22 cellular contexts compared by ENCODE assay signal in the genomic region with DNA sequence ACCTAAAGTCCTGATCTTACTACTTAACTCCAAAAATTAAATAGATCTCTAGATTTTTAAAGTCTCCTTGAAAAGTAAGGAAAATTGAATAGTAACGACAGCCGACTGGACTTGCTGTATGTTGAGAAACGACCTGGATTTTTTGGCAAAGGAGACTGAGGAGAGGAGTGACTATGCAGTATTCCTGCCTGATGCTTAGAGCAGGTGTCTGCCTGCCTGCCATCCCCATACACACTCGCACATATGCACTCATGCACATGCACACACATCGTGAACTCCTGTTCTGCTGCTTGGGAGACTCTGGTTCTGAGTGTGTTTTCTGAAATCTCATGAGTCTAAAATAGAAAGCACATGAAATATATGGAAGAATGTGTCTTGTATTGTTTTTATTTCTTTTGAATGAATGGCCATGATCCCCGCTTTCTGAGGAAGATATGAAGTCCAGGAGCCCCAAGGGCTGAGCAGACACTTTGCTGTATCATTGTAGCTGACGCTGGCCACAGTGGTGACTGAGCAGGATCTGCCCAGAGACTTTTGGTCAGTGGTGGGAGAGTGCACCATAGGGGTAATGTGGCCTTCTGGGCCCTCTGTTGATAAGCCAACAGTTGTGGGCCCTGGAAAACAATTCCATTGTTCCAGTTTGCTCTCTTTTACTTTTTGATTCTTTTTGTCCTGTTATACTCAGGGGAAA. TPM values are rescaled to one million over a fixed set of nuclear protein-coding genes. Genes with fewer than 3 reads are reported as not detected.
A peak's percentile ranks its signal among the peaks of the same experiment; 100 is the strongest.
DNase-seq lines count a peak whose midpoint lies in the region; ATAC-seq and TF ChIP-seq lines count a peak whose summit lies in the region.
"Had no signal": no experiment of that assay in that cellular context is flagged by ENCODE, and none has a peak within 500 bp of the region (broad histone marks: within the 10 kb centered on the region; RNA-seq: fewer than 3 reads in every experiment).

No MANE protein-coding gene starts in this region.

- H3K9me3 Mint-ChIP-seq in T-helper 1 cell treated with Interleukin-12 subunit alpha and Interleukin-12 subunit beta and Interleukin-4 antibody, amounts not matched to agents 30 μg/mL and 1 μg/mL, for 36 hours, result no peaks in the 10 kb centered on the region
- no peaks in the 10 kb centered on the region for H3K9me3 Mint-ChIP-seq in GM23338
- H3K9me3 Mint-ChIP-seq in central memory CD8-positive, alpha-beta T cell, result no peaks in the 10 kb centered on the region

- H3K36me3 ChIP-seq in GM23338 (ENCODE audit: insufficient read depth) (peaks cover 14% of the 10 kb centered on the region; the same call in 1 of the 2 replicates), psoas muscle (ENCODE audit: insufficient read depth in 1 of 2, low read depth in 1 of 2) (peaks cover 9 to 71% of the 10 kb centered on the region in 2 donors), PC-3 (ENCODE audit: low read depth, low read length) (peaks cover 13% of the 10 kb centered on the region; the same call in 1 of the 2 replicates), GM23248 (ENCODE audit: low read depth) (peaks cover 28% of the 10 kb centered on the region)

- H3K27ac Mint-ChIP-seq in T-helper 1 cell treated with Interleukin-12 subunit alpha and Interleukin-12 subunit beta and Interleukin-4 antibody, amounts not matched to agents 30 μg/mL and 1 μg/mL, for 36 hours, result peak overlapping the region; percentile 1
- peak overlapping the region; percentile 34 for H3K27ac Mint-ChIP-seq in GM23338
- H3K27ac Mint-ChIP-seq in central memory CD8-positive, alpha-beta T cell (ENCODE audit: low read depth), result peak overlapping the region; percentile 63

- POLR2A ChIA-PET in PC-3 (lab: Charles Lee; ENCODE audit: unreplicated experiment), result no interaction called here

- in situ Hi-C loops in GM23248 (cut with MboI), result no loop called here

- H3K27ac ChIP-seq in GM23338 (ENCODE audit: low read depth) (no peak overlapping the region), psoas muscle (peak overlapping the region; percentile 92), PC-3 (ENCODE audit: low read length) (no peak overlapping the region), GM23248 (no peak overlapping the region)
- H3K27ac ChIP-seq: 22Rv1, BLaER1 had no signal

- H3K27me3 ChIP-seq in GM23338 (ENCODE audit: insufficient read depth), result no peaks in the 10 kb centered on the region
- no peaks in the 10 kb centered on the region for H3K27me3 ChIP-seq in psoas muscle (ENCODE audit: insufficient read depth in 3 of 3, low read length in 2 of 3)
- no peaks in the 10 kb centered on the region for H3K27me3 ChIP-seq in PC-3 (ENCODE audit: low read length)
- no peaks in the 10 kb centered on the region for H3K27me3 ChIP-seq in GM23248 (replicated peaks; ENCODE audit: insufficient read depth)
- H3K27me3 ChIP-seq: BLaER1 had no signal

- H3K4me2 ChIP-seq in GM23338 (no peak overlapping the region), PC-3 (ENCODE audit: low read length) (no peak overlapping the region), GM23248 (ENCODE audit: unreplicated experiment) (no peak overlapping the region)
- H3K4me2 ChIP-seq: BLaER1 had no signal

- TF ChIP-seq CTCF in GM23338 (conservative IDR thresholded peaks at IDR 0.05; ENCODE audit: low read depth in 2 of 2) (no peak), psoas muscle (IDR thresholded peaks at IDR 0.05) (no peak), PC-3 (conservative IDR thresholded peaks at IDR 0.05; ENCODE audit: low read depth, low read length) (no peak)

- peaks cover 34% of the 10 kb centered on the region for H3K4me1 Mint-ChIP-seq in T-helper 1 cell treated with Interleukin-12 subunit alpha and Interleukin-12 subunit beta and Interleukin-4 antibody, amounts not matched to agents 30 μg/mL and 1 μg/mL, for 36 hours (ENCODE audit: low read depth)
- peaks cover 19% of the 10 kb centered on the region for H3K4me1 Mint-ChIP-seq in GM23338
- peaks cover 44% of the 10 kb centered on the region for H3K4me1 Mint-ChIP-seq in central memory CD8-positive, alpha-beta T cell

- H3K27me3 Mint-ChIP-seq in T-helper 1 cell treated with Interleukin-12 subunit alpha and Interleukin-12 subunit beta and Interleukin-4 antibody, amounts not matched to agents 30 μg/mL and 1 μg/mL, for 36 hours (ENCODE audit: low read depth), result no peaks in the 10 kb centered on the region
- H3K27me3 Mint-ChIP-seq in GM23338 (ENCODE audit: insufficient read depth, low read depth, poor library complexity), result no peaks in the 10 kb centered on the region
- H3K27me3 Mint-ChIP-seq in central memory CD8-positive, alpha-beta T cell, result no peaks in the 10 kb centered on the region

- DNase-seq in T-helper 1 cell (no peak), GM23338 (ENCODE audit: low spot score) (no peak), psoas muscle (no peak), PC-3 (no peak), GM23248 (no peak), DMS153 (lab: John Stamatoyannopoulos, UW) (no peak)
- no peak for DNase-seq in central memory CD8-positive, alpha-beta T cell (ENCODE audit: low spot score in 2 of 2)
- DNase-seq: ACHN; DMS53; GDM1; NCI-H1092; NCI-H1436; NCI-H187 treated with DMSO at 0.1 percent for 48 hours; NCI-H226; NCI-H510A treated with DMSO at 0.1 percent for 48 hours; NCI-H774; NK-92 treated with Interleukin-12 subunit alpha and Interleukin-12 subunit beta, amount 100 ng/mL, for 24 hours had no signal

- H3F3A ChIP-seq in GM23338 (replicated peaks; ENCODE audit: low read depth), result no peaks in the 10 kb centered on the region
- no peaks in the 10 kb centered on the region for H3F3A ChIP-seq in PC-3 (ENCODE audit: low read length, unreplicated experiment)
- peaks cover 10% of the 10 kb centered on the region for H3F3A ChIP-seq in GM23248 (ENCODE audit: insufficient read depth)

- no peak overlapping the region for H3K4me3 ChIP-seq in GM23338
- no peak overlapping the region for H3K4me3 ChIP-seq in psoas muscle
- no peak overlapping the region for H3K4me3 ChIP-seq in PC-3 (ENCODE audit: low read length)
- no peak overlapping the region for H3K4me3 ChIP-seq in GM23248
- H3K4me3 ChIP-seq: BLaER1 had no signal

- peaks cover 23% of the 10 kb centered on the region for H3K4me1 ChIP-seq in GM23338 (ENCODE audit: insufficient read depth)
- peaks cover 82% of the 10 kb centered on the region for H3K4me1 ChIP-seq in psoas muscle
- peaks cover 23% of the 10 kb centered on the region for H3K4me1 ChIP-seq in PC-3 (ENCODE audit: insufficient read depth, low read length)
- peaks cover 23% of the 10 kb centered on the region for H3K4me1 ChIP-seq in GM23248 (ENCODE audit: insufficient read depth)

- ATAC-seq in GM23338, result no peak
- no peak for ATAC-seq in central memory CD8-positive, alpha-beta T cell (replicated peaks; ENCODE audit: extremely low read depth, poor library complexity, severe bottlenecking)
- ATAC-seq in psoas muscle, result peak; percentile 53 to 73 (median 60)
- ATAC-seq in PC-3, result no peak
- ATAC-seq: Panc1, SK-N-SH treated with all-trans-retinoic acid at 6 μM for 48 hours had no signal

- WGBS in psoas muscle, 3 donors, result 54 to 60% (median 56%) methylated on average over 7 of the region's 7 CpGs
- 83 to 86% methylated on average over 7 of the region's 7 CpGs for WGBS in GM23248 (ENCODE audit: low coverage in 1 of 2, low lambda C conversion rate in 2 of 2, missing lambda C conversion rate in 2 of 2), 2 experiments

- no peaks in the 10 kb centered on the region for H4K20me1 ChIP-seq in GM23338 (replicated peaks; ENCODE audit: insufficient read depth)
- no peaks in the 10 kb centered on the region for H4K20me1 ChIP-seq in PC-3 (ENCODE audit: low read length)
- H4K20me1 ChIP-seq in GM23248 (ENCODE audit: insufficient read depth), result no peaks in the 10 kb centered on the region

- H3K36me3 Mint-ChIP-seq in T-helper 1 cell treated with Interleukin-12 subunit alpha and Interleukin-12 subunit beta and Interleukin-4 antibody, amounts not matched to agents 30 μg/mL and 1 μg/mL, for 36 hours (ENCODE audit: low read depth), result peaks cover 53% of the 10 kb centered on the region
- H3K36me3 Mint-ChIP-seq in GM23338 (ENCODE audit: low read depth), result peaks cover 32% of the 10 kb centered on the region
- H3K36me3 Mint-ChIP-seq in central memory CD8-positive, alpha-beta T cell (ENCODE audit: insufficient read depth), result peaks cover 27% of the 10 kb centered on the region

- intact Hi-C loops in psoas muscle (cut with DNase I), result no loop called here
- intact Hi-C loops in PC-3 (cut with micrococcal nuclease), result no loop called here

- H3K9me3 ChIP-seq in psoas muscle (no peaks in the 10 kb centered on the region), PC-3 (ENCODE audit: low read length) (no peaks in the 10 kb centered on the region), GM23248 (ENCODE audit: low read depth) (no peaks in the 10 kb centered on the region)
- H3K9me3 ChIP-seq: BLaER1 had no signal

- H3K9ac ChIP-seq in PC-3 (ENCODE audit: low read length) (no peak overlapping the region), GM23248 (no peak overlapping the region)
- H3K9ac ChIP-seq: BLaER1 had no signal

- H3K79me2 ChIP-seq in GM23338 (replicated peaks; ENCODE audit: insufficient read depth) (no peaks in the 10 kb centered on the region), PC-3 (ENCODE audit: low read length) (no peaks in the 10 kb centered on the region), GM23248 (ENCODE audit: insufficient read depth) (no peaks in the 10 kb centered on the region)

- no peak overlapping the region for H3K4me3 Mint-ChIP-seq in T-helper 1 cell treated with Interleukin-12 subunit alpha and Interleukin-12 subunit beta and Interleukin-4 antibody, amounts not matched to agents 30 μg/mL and 1 μg/mL, for 36 hours
- H3K4me3 Mint-ChIP-seq in GM23338, result no peak overlapping the region
- no peak overlapping the region for H3K4me3 Mint-ChIP-seq in central memory CD8-positive, alpha-beta T cell

- no peak overlapping the region for H2AFZ ChIP-seq in GM23338
- H2AFZ ChIP-seq in PC-3 (ENCODE audit: low read length), result no peak overlapping the region
- H2AFZ ChIP-seq in GM23248, result no peak overlapping the region

- no TSS peak for BruUV-seq in PC-3 (replicated peaks; lab: Mats Ljungman, UMichigan)

- no peaks in the 10 kb centered on the region for H3K9me2 ChIP-seq in GM23338 (ENCODE audit: insufficient read depth)
- H3K9me2 ChIP-seq in PC-3 (replicated peaks; ENCODE audit: low read length), result no peaks in the 10 kb centered on the region
- H3K9me2 ChIP-seq in GM23248 (ENCODE audit: insufficient read depth), result no peaks in the 10 kb centered on the region; the same call in 1 of the 2 replicates

- CTCF ChIA-PET in PC-3 (lab: Charles Lee), result no interaction called here

TF ChIP-seq in GM23338, 12 proteins besides CTCF, POLR2A, EP300 and RAD21 (continues in another document):
- no peak for TF ChIP-seq NANOG (IDR thresholded peaks at IDR 0.05; ENCODE audit: borderline replicate concordance)
- no peak for TF ChIP-seq ZNF114 (CRISPR knock-in tag; IDR thresholded peaks at IDR 0.05)

RNA-seq across cellular contexts. Expression of a gene that starts 16.4 kb away (rescaled TPM):
- 40.9 and 45.6 TPM in 2 replicates for total RNA-seq in GM23338 (2014; rRNA removed; shearing (Covaris generic))
- polyA plus RNA-seq in GM23338 (2016; fragmentation: Nextera tagmentation; extraction: Ambion mirVana) (30.4 and 33.2 TPM in 2 replicates), psoas muscle (100 to 1,000 TPM; 164 to 373 (median 338) TPM), GM23248 (2016; fragmentation: Nextera tagmentation; extraction: Ambion mirVana) (57.2 and 58.1 TPM in 2 replicates)
- total RNA-seq in psoas muscle (100 to 1,000 TPM; 305 to 550 (median 419) TPM), PC-3 (2014; rRNA removed) (9.9 and 12.0 TPM in 2 replicates)
- 26.2 and 39.2 TPM in 2 replicates for total RNA-seq in GM23248 (2014; rRNA removed; shearing (Covaris generic))

Comparison
In these comparisons a context has a peak if more than half of its experiments do, and no peak if none do; other contexts are left out.
1. H3K27ac Mint-ChIP-seq: peak in every context shown above with its lines; median percentile 63 in central memory CD8-positive, alpha-beta T cell; 34 in GM23338; 1 in T-helper 1 cell treated with Interleukin-12 subunit alpha and Interleukin-12 subunit beta and Interleukin-4 antibody, amounts not matched to agents 30 μg/mL and 1 μg/mL, for 36 hours.
2. ATAC-seq: peak in psoas muscle (4 of 4); none in GM23338 (single experiment), central memory CD8-positive, alpha-beta T cell (single experiment) and PC-3 (single experiment).